Comparison of ENCODE assay signal across 9 cellular contexts in genomic region chr19:3186891-3187661, GRCh38. TPM values are rescaled to one million over a fixed set of nuclear protein-coding genes. Genes with fewer than 3 reads are reported as not detected.
DNase-seq lines count a peak whose midpoint lies in the region; ATAC-seq and TF ChIP-seq lines count a peak whose summit lies in the region.
"Had no signal": no experiment of that assay in that cellular context is flagged by ENCODE, and none has a peak within 500 bp of the region (broad histone marks: within the 10 kb centered on the region; RNA-seq: fewer than 3 reads in every experiment).

No MANE protein-coding gene starts in this region.

- H3K4me2 ChIP-seq in MM.1S (ENCODE audit: low read depth, low read length), result peak overlapping the region; percentile 76

- no peaks in the 10 kb centered on the region for H3K36me3 Mint-ChIP-seq in natural killer cell treated with Interleukin-12 subunit alpha and Interleukin-12 subunit beta and Interleukin-15 and Interleukin-18, amount 100 ng/mL, for 72 hours

- H3K27me3 Mint-ChIP-seq in natural killer cell treated with Interleukin-12 subunit alpha and Interleukin-12 subunit beta and Interleukin-15 and Interleukin-18, amount 100 ng/mL, for 72 hours, result no peaks in the 10 kb centered on the region

- H3K27me3 ChIP-seq in MM.1S (replicated peaks; ENCODE audit: insufficient read depth, low read length) (peaks cover under 1% of the 10 kb centered on the region; the same call in 1 of the 2 replicates), duodenal mucosa (ENCODE audit: control insufficient read depth in 1 of 2, insufficient read depth in 2 of 2, low read length in 2 of 2) (no peaks in the 10 kb centered on the region)

- H3K79me2 ChIP-seq in MM.1S (ENCODE audit: low read length), result peaks cover 63% of the 10 kb centered on the region

- H3K9me3 ChIP-seq in MM.1S (replicated peaks; ENCODE audit: insufficient read depth, low read length), result no peaks in the 10 kb centered on the region
- H3K9me3 ChIP-seq in duodenal mucosa (ENCODE audit: control insufficient read depth in 1 of 2, low read length in 2 of 2), result no peaks in the 10 kb centered on the region

- peak overlapping the region; percentile 97 for H3K4me3 ChIP-seq in MM.1S (ENCODE audit: low read length)
- H3K4me3 ChIP-seq in duodenal mucosa (ENCODE audit: low read depth in 1 of 2, low read length in 2 of 2), result peak overlapping the region; percentile 84 to 90

- no peak for ATAC-seq in natural killer cell treated with Interleukin-12 subunit alpha and Interleukin-12 subunit beta and Interleukin-15 and Interleukin-18, amount 100 ng/mL, for 72 hours
- no peak for ATAC-seq in HG02588 (IDR thresholded peaks at IDR 0.05; ENCODE audit: unreplicated experiment)
- no peak for ATAC-seq in HG02759 (IDR thresholded peaks at IDR 0.05; ENCODE audit: unreplicated experiment)

- peaks cover 9% of the 10 kb centered on the region for H3K4me1 ChIP-seq in MM.1S (ENCODE audit: low read length)
- H3K4me1 ChIP-seq in duodenal mucosa (ENCODE audit: control insufficient read depth in 1 of 2, insufficient read depth in 2 of 2, low read length in 2 of 2), result peaks cover 33 to 48% of the 10 kb centered on the region in 2 donors

- peak overlapping the region; percentile 84 to 88 for H3K27ac Mint-ChIP-seq in natural killer cell treated with Interleukin-12 subunit alpha and Interleukin-12 subunit beta and Interleukin-15 and Interleukin-18, amount 100 ng/mL, for 72 hours

- no peaks in the 10 kb centered on the region for H3K36me3 ChIP-seq in MM.1S (replicated peaks; ENCODE audit: insufficient read depth, low read length)
- peaks cover 0 to 3% of the 10 kb centered on the region in 2 donors for H3K36me3 ChIP-seq in duodenal mucosa (ENCODE audit: control insufficient read depth in 1 of 2, insufficient read depth in 2 of 2, low read length in 2 of 2)

- no peaks in the 10 kb centered on the region for H3K9me3 Mint-ChIP-seq in natural killer cell treated with Interleukin-12 subunit alpha and Interleukin-12 subunit beta and Interleukin-15 and Interleukin-18, amount 100 ng/mL, for 72 hours

- DNase-seq in MM.1S, result no peak
- no peak for DNase-seq in natural killer cell treated with Interleukin-12 subunit alpha and Interleukin-12 subunit beta and Interleukin-15 and Interleukin-18, amount 100 ng/mL, for 72 hours (ENCODE audit: low spot score)
- no peak for DNase-seq in NCI-H446 treated with DMSO at 0.1 percent for 48 hours (lab: John Stamatoyannopoulos, UW)
- no peak for DNase-seq in NCI-H446 (lab: John Stamatoyannopoulos, UW)
- DNase-seq: NCI-H526 treated with DMSO at 0.1 percent for 48 hours had no signal

- H4K20me1 ChIP-seq in MM.1S (ENCODE audit: insufficient read depth, low read length), result peaks cover 7% of the 10 kb centered on the region; the same call in 1 of the 2 replicates

- peaks cover 40% of the 10 kb centered on the region in 2 donors for H3K4me1 Mint-ChIP-seq in natural killer cell treated with Interleukin-12 subunit alpha and Interleukin-12 subunit beta and Interleukin-15 and Interleukin-18, amount 100 ng/mL, for 72 hours (ENCODE audit: low read depth in 2 of 2)

- peak overlapping the region; percentile 87 for H3K27ac ChIP-seq in C4-2B
- no peak overlapping the region for H3K27ac ChIP-seq in MM.1S (ENCODE audit: low read length)
- no peak overlapping the region for H3K27ac ChIP-seq in duodenal mucosa (ENCODE audit: low read depth, low read length)

- peak overlapping the region; percentile 90 for H3K9ac ChIP-seq in MM.1S (ENCODE audit: low read length)
- peak overlapping the region; percentile 88 to 94 for H3K9ac ChIP-seq in duodenal mucosa (ENCODE audit: low read depth in 1 of 2, low read length in 2 of 2)

- no peak overlapping the region for H2AFZ ChIP-seq in MM.1S (ENCODE audit: low read length)

- peak overlapping the region; percentile 93 for H3K4me3 Mint-ChIP-seq in natural killer cell treated with Interleukin-12 subunit alpha and Interleukin-12 subunit beta and Interleukin-15 and Interleukin-18, amount 100 ng/mL, for 72 hours

- H3K9me2 ChIP-seq in MM.1S (replicated peaks; ENCODE audit: insufficient read depth, low read length), result no peaks in the 10 kb centered on the region

- no peaks in the 10 kb centered on the region for H3F3A ChIP-seq in MM.1S (ENCODE audit: insufficient read depth, low read length)

- TF ChIP-seq CTCF in C4-2B (conservative IDR thresholded peaks at IDR 0.05), result no peak
- no peak for TF ChIP-seq CTCF in MM.1S (IDR thresholded peaks at IDR 0.05; ENCODE audit: low read length)

RNA-seq across cellular contexts. Expression of gene NCLN, which starts 1.3 kb away (rescaled TPM):
- 100 to 1,000 TPM in 1 of 2 donors, 10 to 100 TPM in 1; 84.4 to 196 TPM for total RNA-seq in natural killer cell treated with Interleukin-12 subunit alpha and Interleukin-12 subunit beta and Interleukin-15 and Interleukin-18, amount 100 ng/mL, for 72 hours

RNA-seq across cellular contexts. Expression of gene S1PR4, which starts 8.5 kb away (rescaled TPM):
- total RNA-seq in natural killer cell treated with Interleukin-12 subunit alpha and Interleukin-12 subunit beta and Interleukin-15 and Interleukin-18, amount 100 ng/mL, for 72 hours, result 10 to 100 TPM; 33.5 to 47.0 TPM

RNA-seq across cellular contexts. Expression of gene CELF5, which starts 37.4 kb away (rescaled TPM):
- total RNA-seq in natural killer cell treated with Interleukin-12 subunit alpha and Interleukin-12 subunit beta and Interleukin-15 and Interleukin-18, amount 100 ng/mL, for 72 hours, result under 1 TPM in 1 of 2 donors, not detected in 1; 0.59 TPM

RNA-seq across cellular contexts. Expression of gene GNA15, which starts 51.2 kb away (rescaled TPM):
- total RNA-seq in natural killer cell treated with Interleukin-12 subunit alpha and Interleukin-12 subunit beta and Interleukin-15 and Interleukin-18, amount 100 ng/mL, for 72 hours, result 10 to 100 TPM; 22.2 to 33.3 TPM
